ENCODE assay signal across 26 cellular contexts in genomic region chr4:108369035-108369655, GRCh38.
"Had no signal": no experiment of that assay in that cellular context is flagged by ENCODE, and none has a peak within 500 bp of the region (broad histone marks: within the 10 kb centered on the region; RNA-seq: fewer than 3 reads in every experiment).

No MANE protein-coding gene starts in this region.

- H3K27ac Mint-ChIP-seq: activated CD4-positive, alpha-beta memory T cell treated with anti-CD3 and anti-CD28 coated beads, Interleukin-2, amount 10 ng/mL, durations not matched to agents 7 days and 5 days; activated CD8-positive, alpha-beta memory T cell treated with anti-CD3 and anti-CD28 coated beads, Interleukin-2, amount 10 ng/mL, durations not matched to agents 7 days and 5 days; effector memory CD8-positive, alpha-beta T cell; immature natural killer cell had no signal

- H3K36me3 Mint-ChIP-seq: activated CD8-positive, alpha-beta memory T cell treated with anti-CD3 and anti-CD28 coated beads, Interleukin-2, amount 10 ng/mL, durations not matched to agents 7 days and 5 days; immature natural killer cell; naive B cell had no signal

- H3K9me3 Mint-ChIP-seq: activated CD4-positive, alpha-beta memory T cell treated with anti-CD3 and anti-CD28 coated beads, Interleukin-2, amount 10 ng/mL, durations not matched to agents 7 days and 5 days; effector memory CD8-positive, alpha-beta T cell; naive B cell had no signal

- H3K27me3 Mint-ChIP-seq: naive B cell had no signal

- H3K4me1 Mint-ChIP-seq: naive B cell had no signal

- H3K27ac ChIP-seq: cardiac muscle cell, coronary artery, heart left ventricle, spleen, testis, transverse colon had no signal

- H3K4me1 ChIP-seq: heart left ventricle, testis, transverse colon had no signal

- H3K9me3 ChIP-seq: heart left ventricle, spleen, testis, transverse colon had no signal

- DNase-seq: activated CD4-positive, alpha-beta memory T cell treated with anti-CD3 and anti-CD28 coated beads, Interleukin-2, amount 10 ng/mL, durations not matched to agents 7 days and 5 days; activated CD4-positive, alpha-beta T cell treated with anti-CD3 and anti-CD28 coated beads, Interleukin-2, amount 10 ng/mL, durations not matched to agents 7 days and 5 days; activated CD4-positive, CD25-positive, alpha-beta regulatory T cell treated with anti-CD3 and anti-CD28 coated beads, Interleukin-2, amount 50 U/mL, for 72 hours; activated CD8-positive, alpha-beta memory T cell treated with anti-CD3 and anti-CD28 coated beads, Interleukin-2, amount 10 ng/mL, durations not matched to agents 7 days and 5 days; activated effector memory CD4-positive, alpha-beta T cell treated with Interleukin-2 at 50 U/mL for 16 hours; activated naive CD4-positive, alpha-beta T cell treated with Interleukin-2 at 50 U/mL for 16 hours; anterior cingulate cortex; cerebellar nuclear complex; effector memory CD8-positive, alpha-beta T cell; erythroblast; foreskin fibroblast; heart left ventricle; hypothalamus; immature natural killer cell; kidney; left colon; mammary epithelial cell; naive B cell; posterior cingulate gyrus; right cardiac atrium; spleen; T1000; testis; transverse colon had no signal

- H3K4me3 Mint-ChIP-seq: activated CD4-positive, alpha-beta memory T cell treated with anti-CD3 and anti-CD28 coated beads, Interleukin-2, amount 10 ng/mL, durations not matched to agents 7 days and 5 days; activated CD8-positive, alpha-beta memory T cell treated with anti-CD3 and anti-CD28 coated beads, Interleukin-2, amount 10 ng/mL, durations not matched to agents 7 days and 5 days; naive B cell had no signal

- H3K4me3 ChIP-seq: cardiac muscle cell, coronary artery, heart left ventricle, spleen, testis, transverse colon had no signal

- H3K27me3 ChIP-seq: cardiac muscle cell, testis, transverse colon had no signal

- ATAC-seq: activated CD8-positive, alpha-beta memory T cell treated with anti-CD3 and anti-CD28 coated beads, Interleukin-2, amount 10 ng/mL, durations not matched to agents 7 days and 5 days; effector memory CD8-positive, alpha-beta T cell; heart left ventricle; left colon; right cardiac atrium had no signal

- H3K36me3 ChIP-seq: cardiac muscle cell, heart left ventricle, spleen, transverse colon had no signal
